In genomic region chr14:33464563-33464962, GRCh38 we compare ENCODE assay signal across 16 cellular contexts.
DNase-seq lines count a peak whose midpoint lies in the region; ATAC-seq and TF ChIP-seq lines count a peak whose summit lies in the region.
"Had no signal": no experiment of that assay in that cellular context is flagged by ENCODE, and none has a peak within 500 bp of the region (broad histone marks: within the 10 kb centered on the region; RNA-seq: fewer than 3 reads in every experiment).

No MANE protein-coding gene starts in this region.

- no TSS peak for BruUV-seq in mammary epithelial cell (replicated peaks; lab: Mats Ljungman, UMichigan)

- H3K4me1 Mint-ChIP-seq in activated CD4-positive, alpha-beta T cell treated with anti-CD3 and anti-CD28 coated beads for 36 hours, result no peaks in the 10 kb centered on the region

- dilution Hi-C loops in mammary epithelial cell (cut with HindIII; ENCODE audit: low sequenced_read_pairs), result no loop called here

- peaks cover 2% of the 10 kb centered on the region for H4K20me1 ChIP-seq in mammary epithelial cell (ENCODE audit: insufficient read depth, low read length)

- in situ Hi-C loops in mammary epithelial cell (cut with MboI; ENCODE audit: low sequenced_read_pairs in 2 of 2), result loop anchor here in 1 of 2 donors (25.0 kb wide), 1 partner anchor 323 kb away; no protein-coding TSS in a partner anchor

- H3K27me3 ChIP-seq in prostate gland (replicated peaks; ENCODE audit: insufficient read depth) (no peaks in the 10 kb centered on the region), mammary epithelial cell (ENCODE audit: insufficient read depth, low read length) (no peaks in the 10 kb centered on the region)

- 29% methylated on average over 5 of the region's 5 CpGs for WGBS in prostate gland
- WGBS in mammary epithelial cell (ENCODE audit: low coverage, missing lambda C conversion rate), result 86% methylated on average over 5 of the region's 5 CpGs

- DNase-seq in NCI-H2227 (lab: John Stamatoyannopoulos, UW; ENCODE audit: unreplicated experiment) (peak; percentile 19), NCI-H2227 treated with DMSO at 0.1 percent for 48 hours (lab: John Stamatoyannopoulos, UW) (no peak), NCI-H69 (lab: John Stamatoyannopoulos, UW) (peak; percentile 26), left colon (peak in 1 of 2 donors; percentile 32), prostate gland (ENCODE audit: low spot score) (peak; percentile 25), mammary epithelial cell (no peak), COLO668 (lab: John Stamatoyannopoulos, UW; ENCODE audit: unreplicated experiment) (no peak)
- DNase-seq in activated CD4-positive, alpha-beta T cell treated with anti-CD3 and anti-CD28 coated beads for 36 hours, result no peak
- DNase-seq: AML-193; CD4-positive, alpha-beta T cell; DMS79 treated with DMSO at 0.1 percent for 48 hours; GF-D8; H9 had no signal

- no peaks in the 10 kb centered on the region for H3K36me3 Mint-ChIP-seq in activated CD4-positive, alpha-beta T cell treated with anti-CD3 and anti-CD28 coated beads for 36 hours (ENCODE audit: low read depth)

- TF ChIP-seq CTCF in prostate gland (IDR thresholded peaks at IDR 0.05) (no peak), mammary epithelial cell (conservative IDR thresholded peaks at IDR 0.05 in 1 of 2, IDR thresholded peaks at IDR 0.05 in 1 of 2; ENCODE audit: extremely low read depth in 1 of 2, insufficient read depth in 1 of 2, low read depth in 1 of 2, low read length in 2 of 2) (no peak)

- H3K4me1 ChIP-seq in prostate gland (replicated peaks), result peaks cover 2% of the 10 kb centered on the region
- H3K4me1 ChIP-seq in mammary epithelial cell (ENCODE audit: insufficient read depth, low read length), result no peaks in the 10 kb centered on the region
- H3K4me1 ChIP-seq: A549 had no signal

- intact Hi-C loops in left colon (cut with DNase I, micrococcal nuclease) (no loop called here), prostate gland (cut with DNase I) (no loop called here), mammary epithelial cell (cut with micrococcal nuclease) (no loop called here)
- intact Hi-C loops in activated CD4-positive, alpha-beta T cell treated with anti-CD3 and anti-CD28 coated beads for 36 hours (cut with DNase I, micrococcal nuclease), result no loop called here

- POLR2A ChIA-PET in activated CD4-positive, alpha-beta T cell treated with anti-CD3 and anti-CD28 coated beads for 36 hours (lab: Charles Lee), result no interaction called here

- no peak overlapping the region for H3K27ac Mint-ChIP-seq in activated CD4-positive, alpha-beta T cell treated with anti-CD3 and anti-CD28 coated beads for 36 hours
- H3K27ac Mint-ChIP-seq: CD4-positive, alpha-beta T cell; H9 had no signal

- no peaks in the 10 kb centered on the region for H3K27me3 Mint-ChIP-seq in activated CD4-positive, alpha-beta T cell treated with anti-CD3 and anti-CD28 coated beads for 36 hours
- H3K27me3 Mint-ChIP-seq: CD4-positive, alpha-beta T cell had no signal

- H3K9me3 Mint-ChIP-seq in activated CD4-positive, alpha-beta T cell treated with anti-CD3 and anti-CD28 coated beads for 36 hours (ENCODE audit: low read depth), result no peaks in the 10 kb centered on the region
- H3K9me3 Mint-ChIP-seq: CD4-positive, alpha-beta T cell; H9 had no signal

- H3K27ac ChIP-seq in prostate gland (no peak overlapping the region), mammary epithelial cell (ENCODE audit: insufficient read depth, low read depth, low read length) (no peak overlapping the region)
- H3K27ac ChIP-seq: 22Rv1, A549, C4-2B had no signal

- H3K4me3 Mint-ChIP-seq in activated CD4-positive, alpha-beta T cell treated with anti-CD3 and anti-CD28 coated beads for 36 hours, result no peak overlapping the region
- H3K4me3 Mint-ChIP-seq: CD4-positive, alpha-beta T cell; H9 had no signal

- TF ChIP-seq POLR2A in prostate gland (IDR thresholded peaks at IDR 0.05), result no peak

- CTCF ChIA-PET in mammary epithelial cell (lab: Charles Lee; ENCODE audit: low non-redundant PET), result no interaction called here
- CTCF ChIA-PET in activated CD4-positive, alpha-beta T cell treated with anti-CD3 and anti-CD28 coated beads for 36 hours (lab: Charles Lee), result no interaction called here

- ATAC-seq in left colon, result peak; percentile 58
- ATAC-seq in activated CD4-positive, alpha-beta T cell treated with anti-CD3 and anti-CD28 coated beads for 36 hours, result no peak
- ATAC-seq: A549 had no signal

- H2AFZ ChIP-seq in mammary epithelial cell (ENCODE audit: low read depth, low read length), result no peak overlapping the region

- no peak overlapping the region for H3K4me3 ChIP-seq in prostate gland
- no peak overlapping the region for H3K4me3 ChIP-seq in mammary epithelial cell (replicated peaks in 1 of 3; ENCODE audit: insufficient read depth in 1 of 3, low read depth in 2 of 3, low read length in 3 of 3)
- H3K4me3 ChIP-seq: A549 had no signal

- H3K79me2 ChIP-seq in mammary epithelial cell (ENCODE audit: insufficient read depth, low read length), result no peaks in the 10 kb centered on the region

- H3K36me3 ChIP-seq in prostate gland (no peaks in the 10 kb centered on the region), mammary epithelial cell (ENCODE audit: insufficient read depth, low read length) (no peaks in the 10 kb centered on the region)

- no peak overlapping the region for H3K4me2 ChIP-seq in mammary epithelial cell (ENCODE audit: insufficient read depth, low read depth, low read length)
- H3K4me2 ChIP-seq: A549 had no signal

- H3K9ac ChIP-seq in mammary epithelial cell (ENCODE audit: insufficient read depth, low read length), result no peak overlapping the region

- H3K9me3 ChIP-seq in prostate gland, result no peaks in the 10 kb centered on the region
- H3K9me3 ChIP-seq in mammary epithelial cell (replicated peaks; ENCODE audit: insufficient read depth, low read length), result no peaks in the 10 kb centered on the region
- H3K9me3 ChIP-seq: A549 had no signal

Comparison
In these comparisons a context has a peak if more than half of its experiments do, and no peak if none do; other contexts are left out.
1. DNase-seq: peak in NCI-H2227 (single experiment), NCI-H69 (single experiment) and prostate gland (single experiment); none in NCI-H2227 treated with DMSO at 0.1 percent for 48 hours (single experiment), mammary epithelial cell (single experiment), activated CD4-positive, alpha-beta T cell treated with anti-CD3 and anti-CD28 coated beads for 36 hours (single experiment) and COLO668 (single experiment).